Comparison of ENCODE assay signal across 8 cellular contexts in genomic region chr1:115977481-115978258, GRCh38. TPM values are rescaled to one million over a fixed set of nuclear protein-coding genes. Genes with fewer than 3 reads are reported as not detected.
A peak's percentile ranks its signal among the peaks of the same experiment; 100 is the strongest.
DNase-seq lines count a peak whose midpoint lies in the region; ATAC-seq and TF ChIP-seq lines count a peak whose summit lies in the region.

No MANE protein-coding gene starts in this region.

- TF ChIP-seq CTCF in dorsolateral prefrontal cortex (IDR thresholded peaks at IDR 0.05 in 54 of 56, conservative IDR thresholded peaks at IDR 0.05 in 2 of 56; ENCODE audit: low read depth in 1 of 56, partially characterized antibody in 56 of 56), result peak in 2 of 56 donors; percentile 4 to 6

- H3K4me1 ChIP-seq in mononuclear cell (ENCODE audit: insufficient read depth, low read length), result peaks cover 54% of the 10 kb centered on the region

- H3K4me3 ChIP-seq in dorsolateral prefrontal cortex, result peak overlapping the region; percentile 37 to 91 (median 79)
- H3K4me3 ChIP-seq in mononuclear cell (ENCODE audit: low read length), result peak overlapping the region; percentile 57

- intact Hi-C loops in dorsolateral prefrontal cortex (cut with DNase I), result loop anchor here (2.0 to 10.0 kb wide), 5 partner anchors 40 to 173 kb away; no protein-coding TSS in a partner anchor

- H3K9me3 ChIP-seq in mononuclear cell (ENCODE audit: low read depth, low read length), result no peaks in the 10 kb centered on the region

- no peak for ATAC-seq in GM21360 (IDR thresholded peaks at IDR 0.05; ENCODE audit: unreplicated experiment)
- ATAC-seq in HG03342 (IDR thresholded peaks at IDR 0.05; ENCODE audit: unreplicated experiment), result no peak
- ATAC-seq in GM18870 (IDR thresholded peaks at IDR 0.05; ENCODE audit: unreplicated experiment), result no peak

- peak overlapping the region; percentile 77 to 99 (median 97) for H3K27ac ChIP-seq in dorsolateral prefrontal cortex

- H3K27me3 ChIP-seq in dorsolateral prefrontal cortex (no peaks in the 10 kb centered on the region), mononuclear cell (ENCODE audit: insufficient read depth, low read length) (peaks cover 3% of the 10 kb centered on the region)

- DNase-seq in Daoy (ENCODE audit: low read depth) (peak; percentile 73), NCI-H526 (lab: John Stamatoyannopoulos, UW) (peak; percentile 78 to 81), dorsolateral prefrontal cortex (peak in 3 of 10 donors; percentile 6 to 27 (median 18)), NCI-H2107 (lab: John Stamatoyannopoulos, UW) (no peak)

RNA-seq across cellular contexts. Expression of gene SLC22A15, which starts 1.4 kb away (rescaled TPM):
- 1.4 and 7.0 TPM in 2 replicates for total RNA-seq in Daoy (2014; rRNA removed; shearing (Covaris generic))
- 10 to 100 TPM; 18.9 to 85.6 (median 29.7) TPM for total RNA-seq in dorsolateral prefrontal cortex
- 6.4 TPM for total RNA-seq in mononuclear cell
